ENCODE assay signal across 25 cellular contexts in the genomic region with DNA sequence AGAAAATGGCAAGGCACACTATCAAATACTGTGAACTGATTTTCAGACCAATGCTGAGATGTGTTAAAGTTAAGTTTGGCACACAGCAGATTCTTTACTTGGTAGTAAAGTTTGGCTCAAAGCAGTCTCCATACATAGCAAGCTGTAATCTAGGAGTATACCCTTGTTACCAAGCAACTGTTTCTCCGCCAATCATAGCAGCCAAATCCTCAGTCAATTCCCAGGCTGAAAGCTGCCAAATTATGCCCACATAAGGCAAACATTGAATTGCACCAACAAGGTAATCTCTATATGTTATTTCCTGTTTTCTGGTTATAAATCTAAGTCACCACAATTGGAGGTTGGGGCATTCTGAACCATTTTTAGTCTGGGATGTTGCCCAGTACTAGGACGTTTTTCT.
DNase-seq lines count a peak whose midpoint lies in the region; FAIRE-seq and TF ChIP-seq lines count a peak whose summit lies in the region.
"Had no signal": no experiment of that assay in that cellular context is flagged by ENCODE, and none has a peak within 500 bp of the region (broad histone marks: within the 10 kb centered on the region; RNA-seq: fewer than 3 reads in every experiment).

No MANE protein-coding gene starts in this region.

- peak; percentile 1 for DNase-seq in NCI-H1694 treated with DMSO at 0.1 percent for 48 hours (lab: John Stamatoyannopoulos, UW)
- DNase-seq in NCI-H1694 (lab: John Stamatoyannopoulos, UW) = no peak
- DNase-seq in LNCaP clone FGC (ENCODE audit: low read depth) = peak; percentile 34
- peak; percentile 22 for DNase-seq in iPS-NIHi11 (ENCODE audit: low spot score)
- no peak for DNase-seq in NAMALWA (ENCODE audit: low spot score)
- DNase-seq in NCI-H146 treated with DMSO at 0.1 percent for 48 hours (lab: John Stamatoyannopoulos, UW; ENCODE audit: unreplicated experiment) = no peak
- no peak for DNase-seq in activated naive CD4-positive, alpha-beta T cell treated with anti-CD3 and anti-CD28 coated beads, Interleukin-2, amount 50 U/mL, for 16 hours
- DNase-seq: 8988T; CD4-positive, CD25-positive, alpha-beta regulatory T cell; GM23248; H7; KBM-7; MM.1S; NCI-H1048; NCI-H1436; NCI-H526 treated with DMSO at 0.1 percent for 48 hours; NK-92 treated with Interleukin-12 subunit alpha and Interleukin-12 subunit beta, amount 100 ng/mL, for 24 hours; PC-3; SJCRH30; T-helper 17 cell had no signal

- H3K4me3 ChIP-seq in LNCaP clone FGC (ENCODE audit: low read depth, low read length) = no peak overlapping the region
- H3K4me3 ChIP-seq: BLaER1, GM23248, SJCRH30 had no signal

- FAIRE-seq in A204.1 (lab: Jason Lieb, UNC) = peak; percentile 98
- FAIRE-seq: D721Med, G401.6, HTR-8/SVneo had no signal

- TF ChIP-seq CTCF in LNCaP clone FGC (IDR thresholded peaks at IDR 0.05; ENCODE audit: control insufficient read depth, extremely low read depth, insufficient read depth) = no peak

Comparison
In these comparisons a context has a peak if more than half of its experiments do, and no peak if none do; other contexts are left out.
1. DNase-seq: peak in NCI-H1694 treated with DMSO at 0.1 percent for 48 hours (single experiment), LNCaP clone FGC (single experiment) and iPS-NIHi11 (single experiment); none in NCI-H1694 (single experiment), NAMALWA (single experiment), NCI-H146 treated with DMSO at 0.1 percent for 48 hours (single experiment) and activated naive CD4-positive, alpha-beta T cell treated with anti-CD3 and anti-CD28 coated beads, Interleukin-2, amount 50 U/mL, for 16 hours (single experiment).